8 cellular contexts compared by ENCODE assay signal in the genomic region with DNA sequence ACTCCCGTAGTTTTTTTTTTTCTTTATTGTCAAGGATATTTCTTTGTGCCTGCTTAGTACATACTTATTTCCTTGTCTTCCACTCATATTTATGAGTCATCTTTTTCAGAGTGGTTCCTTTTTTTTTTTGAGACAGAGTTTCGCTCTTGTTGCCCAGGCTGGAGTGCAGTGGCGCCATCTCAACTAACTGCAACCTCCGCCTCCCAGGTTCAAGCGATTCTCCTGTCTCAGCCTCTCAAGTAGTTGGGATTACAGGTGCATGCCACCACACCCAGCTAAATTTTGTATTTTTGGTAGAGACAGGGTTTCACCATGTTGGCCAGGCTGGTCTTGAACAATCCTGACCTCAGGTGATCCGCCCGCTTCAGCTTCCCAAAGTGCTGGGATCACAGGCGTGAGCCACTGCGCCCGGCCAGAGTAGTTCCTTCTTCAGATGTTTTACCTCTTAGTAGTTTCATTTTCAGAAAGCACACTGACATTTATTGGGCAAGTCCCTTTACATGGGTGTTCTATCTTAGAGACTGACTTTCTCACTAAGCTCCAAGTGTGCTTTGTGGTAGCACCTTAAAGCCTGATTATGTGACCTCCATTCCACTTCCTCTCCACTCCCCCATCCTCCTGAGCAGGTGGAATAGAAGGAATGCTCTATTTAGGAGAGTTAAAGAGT. TPM values are rescaled to one million over a fixed set of nuclear protein-coding genes. Genes with fewer than 3 reads are reported as not detected.
DNase-seq lines count a peak whose midpoint lies in the region; ATAC-seq and TF ChIP-seq lines count a peak whose summit lies in the region.
"Not testable (repeated sequence)": the region's sequence is repeated elsewhere in the genome, so short reads cannot be mapped to it uniquely, and the experiment has no call there.

No MANE protein-coding gene starts in this region.

- peak overlapping the region; percentile 32; the same call in 1 of the 2 replicates for H3K27ac ChIP-seq in PC-9
- peak overlapping the region; percentile 71 for H3K27ac ChIP-seq in colonic mucosa
- H3K27ac ChIP-seq in suprapubic skin: peak overlapping the region; percentile 51

- POLR2A ChIA-PET in PC-9 (lab: Charles Lee; ENCODE audit: unreplicated experiment): interaction anchor here (0.7 kb wide), 1 partner anchor 29 kb away, joined by 7 read pairs; a partner anchor contains a TSS
- POLR2A ChIA-PET in activated CD4-positive, alpha-beta memory T cell treated with anti-CD3 and anti-CD28 coated beads for 36 hours (lab: Charles Lee): interaction anchor here (0.5 to 8.8 kb wide), 5 partner anchors 9 to 456 kb away, joined by 3 to 108 read pairs (median 5); a partner anchor contains a TSS
- POLR2A ChIA-PET in naive thymus-derived CD8-positive, alpha-beta T cell (lab: Charles Lee): interaction anchor here (0.6 to 23.6 kb wide), 9 partner anchors 8 to 724 kb away, joined by 3 to 803 read pairs (median 3); a partner anchor contains a TSS

- not testable (repeated sequence) for DNase-seq in PC-9; suprapubic skin (ENCODE audit: low spot score in 2 of 2)
- peak; percentile 61 for DNase-seq in activated CD4-positive, alpha-beta memory T cell treated with anti-CD3 and anti-CD28 coated beads for 36 hours
- DNase-seq in colonic mucosa: peak; percentile 30
- peak in 7 of 10 donors; percentile 17 to 63 (median 37) for DNase-seq in naive thymus-derived CD8-positive, alpha-beta T cell

- peak; percentile 51 for ATAC-seq in GM18502 (IDR thresholded peaks at IDR 0.05; ENCODE audit: poor library complexity, unreplicated experiment)
- peak; percentile 44 for ATAC-seq in GM21528 (IDR thresholded peaks at IDR 0.05; ENCODE audit: low FRiP score, unreplicated experiment)
- peak; percentile 41 for ATAC-seq in HG03342 (IDR thresholded peaks at IDR 0.05; ENCODE audit: unreplicated experiment)
- ATAC-seq in naive thymus-derived CD8-positive, alpha-beta T cell: peak; percentile 19 to 27

- H2AFZ ChIP-seq in PC-9: not testable (repeated sequence)

- H3K4me1 Mint-ChIP-seq in activated CD4-positive, alpha-beta memory T cell treated with anti-CD3 and anti-CD28 coated beads for 36 hours (ENCODE audit: low read depth): peaks cover 76% of the 10 kb centered on the region
- H3K4me1 Mint-ChIP-seq in naive thymus-derived CD8-positive, alpha-beta T cell: peaks cover 39 to 85% (median 75%) of the 10 kb centered on the region in 4 donors

- not testable (repeated sequence) for H4K20me1 ChIP-seq in PC-9 (ENCODE audit: insufficient read depth)

- not testable (repeated sequence) for TF ChIP-seq EP300 in suprapubic skin (IDR thresholded peaks at IDR 0.05)

- not testable (repeated sequence) for H3K36me3 Mint-ChIP-seq in activated CD4-positive, alpha-beta memory T cell treated with anti-CD3 and anti-CD28 coated beads for 36 hours; naive thymus-derived CD8-positive, alpha-beta T cell

- peak overlapping the region; percentile 13 to 38 for H3K9ac ChIP-seq in colonic mucosa (ENCODE audit: low read depth in 2 of 2, low read length in 2 of 2)

- CTCF ChIA-PET in PC-9 (lab: Charles Lee): not testable (repeated sequence)
- CTCF ChIA-PET in activated CD4-positive, alpha-beta memory T cell treated with anti-CD3 and anti-CD28 coated beads for 36 hours (lab: Charles Lee): interaction anchor here (1.0 kb wide), 1 partner anchor 47 kb away, joined by 4 read pairs; no protein-coding TSS in a partner anchor

- H3K9me2 ChIP-seq in PC-9 (ENCODE audit: insufficient read depth): not testable (repeated sequence)

- not testable (repeated sequence) for BruUV-seq in PC-9 (replicated peaks; lab: Mats Ljungman, UMichigan)

- 80% methylated on average over 10 of the region's 10 CpGs for whole genome bisulfite sequencing in suprapubic skin

- H3K4me3 ChIP-seq in PC-9, colonic mucosa: not testable (repeated sequence)
- peak overlapping the region; percentile 12 for H3K4me3 ChIP-seq in suprapubic skin

- not testable (repeated sequence) for H3K36me3 ChIP-seq in PC-9 (ENCODE audit: low read depth); colonic mucosa; suprapubic skin

- not testable (repeated sequence) for H3K27me3 ChIP-seq in PC-9 (ENCODE audit: insufficient read depth, low read depth); colonic mucosa; suprapubic skin

- TF ChIP-seq CTCF in PC-9 (conservative IDR thresholded peaks at IDR 0.05); colonic mucosa (IDR thresholded peaks at IDR 0.05); suprapubic skin (IDR thresholded peaks at IDR 0.05): not testable (repeated sequence)

- TF ChIP-seq POLR2A in suprapubic skin (IDR thresholded peaks at IDR 0.05): not testable (repeated sequence)

- peaks cover 20% of the 10 kb centered on the region for H3F3A ChIP-seq in PC-9 (ENCODE audit: insufficient read depth, low read depth)

- H3K9me3 ChIP-seq in PC-9 (ENCODE audit: insufficient read depth, low read depth); colonic mucosa; suprapubic skin: not testable (repeated sequence)

- H3K27ac Mint-ChIP-seq in activated CD4-positive, alpha-beta memory T cell treated with anti-CD3 and anti-CD28 coated beads for 36 hours: peak overlapping the region; percentile 98
- H3K27ac Mint-ChIP-seq in naive thymus-derived CD8-positive, alpha-beta T cell: peak overlapping the region; percentile 94 to 100 (median 98)

- H3K4me1 ChIP-seq in PC-9 (replicated peaks; ENCODE audit: insufficient read depth): peaks cover 14% of the 10 kb centered on the region
- H3K4me1 ChIP-seq in colonic mucosa: not testable (repeated sequence)
- peaks cover 30% of the 10 kb centered on the region for H3K4me1 ChIP-seq in suprapubic skin

- not testable (repeated sequence) for H3K27me3 Mint-ChIP-seq in activated CD4-positive, alpha-beta memory T cell treated with anti-CD3 and anti-CD28 coated beads for 36 hours; naive thymus-derived CD8-positive, alpha-beta T cell

- intact Hi-C loops in PC-9 (cut with micrococcal nuclease; ENCODE audit: unreplicated experiment); colonic mucosa (cut with DNase I): not testable (repeated sequence)
- intact Hi-C loops in activated CD4-positive, alpha-beta memory T cell treated with anti-CD3 and anti-CD28 coated beads for 36 hours (cut with micrococcal nuclease): loop anchor here (1.0 to 10.0 kb wide), 3 partner anchors 102 to 280 kb away; a partner anchor contains a TSS

- H3K79me2 ChIP-seq in PC-9 (ENCODE audit: low read depth): not testable (repeated sequence)

- peak overlapping the region; percentile 73 for H3K4me3 Mint-ChIP-seq in activated CD4-positive, alpha-beta memory T cell treated with anti-CD3 and anti-CD28 coated beads for 36 hours
- peak overlapping the region; percentile 69 to 88 (median 76) for H3K4me3 Mint-ChIP-seq in naive thymus-derived CD8-positive, alpha-beta T cell

- H3K9me3 Mint-ChIP-seq in activated CD4-positive, alpha-beta memory T cell treated with anti-CD3 and anti-CD28 coated beads for 36 hours; naive thymus-derived CD8-positive, alpha-beta T cell: not testable (repeated sequence)

- H3K4me2 ChIP-seq in PC-9: not testable (repeated sequence)

RNA-seq across cellular contexts. Expression of a gene that starts 6.9 kb away (rescaled TPM):
- 8.5 and 12.9 TPM in 2 replicates for total RNA-seq in PC-9 (2021)
- total RNA-seq in activated CD4-positive, alpha-beta memory T cell treated with anti-CD3 and anti-CD28 coated beads for 36 hours: 10 to 100 TPM; 12.0 to 12.1 TPM
- 10 to 100 TPM; 11.5 to 15.3 TPM for total RNA-seq in colonic mucosa
- 10 to 100 TPM; 38.6 to 39.9 TPM for total RNA-seq in naive thymus-derived CD8-positive, alpha-beta T cell
- 1 to 10 TPM; 3.6 to 6.3 (median 4.2) TPM for polyA plus RNA-seq in naive thymus-derived CD8-positive, alpha-beta T cell
- total RNA-seq in suprapubic skin: 10 to 100 TPM; 20.7 to 28.2 (median 25.4) TPM

RNA-seq across cellular contexts. Expression of a gene that starts 29.1 kb away (rescaled TPM):
- total RNA-seq in PC-9 (2021) (12.3 and 15.1 TPM in 2 replicates), colonic mucosa (10 to 100 TPM; 24.2 to 24.8 TPM), suprapubic skin (10 to 100 TPM; 25.6 to 51.9 (median 30.2) TPM)
- 10 to 100 TPM; 17.3 TPM for total RNA-seq in activated CD4-positive, alpha-beta memory T cell treated with anti-CD3 and anti-CD28 coated beads for 36 hours
- 10 to 100 TPM; 76.0 to 77.0 TPM for total RNA-seq in naive thymus-derived CD8-positive, alpha-beta T cell
- polyA plus RNA-seq in naive thymus-derived CD8-positive, alpha-beta T cell: 100 to 1,000 TPM; 112 to 126 (median 125) TPM

RNA-seq across cellular contexts. Expression of a gene that starts 52.6 kb away (rescaled TPM):
- total RNA-seq in PC-9 (2021) (not detected in 2 replicates), colonic mucosa (under 1 TPM; 0.32 to 0.35 TPM), suprapubic skin (under 1 TPM in 1 of 4 donors, not detected in 3; 0.38 TPM)
- not detected for total RNA-seq in activated CD4-positive, alpha-beta memory T cell treated with anti-CD3 and anti-CD28 coated beads for 36 hours
- under 1 TPM in 1 of 2 experiments, not detected in 1; 0.33 TPM for total RNA-seq in naive thymus-derived CD8-positive, alpha-beta T cell
- under 1 TPM in 1 of 3 donors, not detected in 2; 0.08 TPM for polyA plus RNA-seq in naive thymus-derived CD8-positive, alpha-beta T cell
